18 cellular contexts compared by ENCODE assay signal in the genomic region with DNA sequence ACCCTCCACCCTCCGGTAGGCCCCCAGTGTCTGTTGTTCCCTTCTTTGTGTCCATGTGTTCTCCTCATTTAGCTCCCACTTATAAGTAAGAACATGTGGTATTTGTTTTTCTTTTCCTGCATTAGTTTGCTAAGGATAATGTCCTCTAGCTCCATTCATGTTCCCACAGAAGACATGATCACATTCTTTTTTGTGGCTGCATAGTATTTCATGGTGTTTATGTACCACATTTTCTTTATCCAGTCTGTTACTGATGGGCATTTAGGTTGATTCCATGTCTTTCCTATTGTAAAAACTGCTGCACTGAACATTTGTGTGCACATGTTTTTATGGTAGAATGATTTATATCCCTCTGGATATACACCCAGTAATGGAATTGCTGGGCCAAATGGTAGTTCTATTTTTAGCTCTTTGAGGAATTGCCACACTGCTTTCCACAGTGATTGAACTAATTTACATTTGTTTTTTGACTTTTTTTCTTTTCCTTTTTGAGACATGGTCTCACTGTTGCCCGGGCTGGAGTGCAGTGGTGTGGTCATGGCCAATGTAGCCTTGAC. TPM values are rescaled to one million over a fixed set of nuclear protein-coding genes. Genes with fewer than 3 reads are reported as not detected.
DNase-seq lines count a peak whose midpoint lies in the region; ATAC-seq and TF ChIP-seq lines count a peak whose summit lies in the region.
"Had no signal": no experiment of that assay in that cellular context is flagged by ENCODE, and none has a peak within 500 bp of the region (broad histone marks: within the 10 kb centered on the region; RNA-seq: fewer than 3 reads in every experiment).

No MANE protein-coding gene starts in this region.

- intact Hi-C loops in CD4-positive, alpha-beta T cell (cut with DNase I, micrococcal nuclease): loop anchor here in 1 of 2 experiments (10.0 kb wide), 1 partner anchor 581 kb away; a partner anchor contains a TSS
- intact Hi-C loops in heart right ventricle (cut with DNase I) (no loop called here), upper lobe of right lung (cut with DNase I) (no loop called here)

- no peak overlapping the region for H3K27ac ChIP-seq in CD4-positive, alpha-beta T cell (ENCODE audit: low read depth, low read length)
- H3K27ac ChIP-seq in DND-41 (ENCODE audit: low read length) (no peak overlapping the region), parathyroid adenoma (peak overlapping the region; percentile 25), heart right ventricle (no peak overlapping the region), upper lobe of right lung (no peak overlapping the region)
- H3K27ac ChIP-seq: GM23248, PC-9, SJSA1 had no signal

- H3K9ac ChIP-seq in DND-41 (ENCODE audit: low read depth, low read length): no peak overlapping the region
- H3K9ac ChIP-seq in parathyroid adenoma: no peak overlapping the region
- H3K9ac ChIP-seq: GM23248 had no signal

- H3K4me1 ChIP-seq in DND-41 (ENCODE audit: insufficient read depth, low read length): peaks cover 32% of the 10 kb centered on the region
- peaks cover 4% of the 10 kb centered on the region for H3K4me1 ChIP-seq in parathyroid adenoma
- peaks cover 0 to 29% (median 14%) of the 10 kb centered on the region in 9 donors for H3K4me1 ChIP-seq in heart right ventricle
- H3K4me1 ChIP-seq in upper lobe of right lung: peaks cover 6% of the 10 kb centered on the region
- H3K4me1 ChIP-seq: SJSA1 had no signal

- peaks cover 72% of the 10 kb centered on the region for H3K36me3 Mint-ChIP-seq in CD4-positive, alpha-beta T cell (ENCODE audit: low read depth)
- H3K36me3 Mint-ChIP-seq in effector memory CD8-positive, alpha-beta T cell (ENCODE audit: insufficient read depth): peaks cover 25% of the 10 kb centered on the region

- H3K27me3 ChIP-seq in CD4-positive, alpha-beta T cell (ENCODE audit: control insufficient read depth, insufficient read depth, low read length): no peaks in the 10 kb centered on the region
- H3K27me3 ChIP-seq in DND-41 (ENCODE audit: insufficient read depth, low read length, poor library complexity): no peaks in the 10 kb centered on the region
- no peaks in the 10 kb centered on the region for H3K27me3 ChIP-seq in parathyroid adenoma (ENCODE audit: control insufficient read depth, insufficient read depth, low read length)
- H3K27me3 ChIP-seq in heart right ventricle: no peaks in the 10 kb centered on the region
- no peaks in the 10 kb centered on the region for H3K27me3 ChIP-seq in upper lobe of right lung
- H3K27me3 ChIP-seq: BE2C, SJSA1 had no signal

- no peak for DNase-seq in CD4-positive, alpha-beta T cell
- DNase-seq in DND-41 (no peak), heart right ventricle (no peak), CD1c-positive myeloid dendritic cell (ENCODE audit: extremely low spot score) (no peak), upper lobe of right lung (no peak), NCI-H2107 (lab: John Stamatoyannopoulos, UW) (no peak)
- DNase-seq in effector memory CD8-positive, alpha-beta T cell: no peak
- DNase-seq: BE2C, GF-D8, GM23248, KG1, NCI-H1436, NCI-H2081, NCI-H510A, PC-9 had no signal

- CTCF ChIA-PET in CD4-positive, alpha-beta T cell (lab: Charles Lee): no interaction called here

- H3K4me1 Mint-ChIP-seq in CD4-positive, alpha-beta T cell (ENCODE audit: low read depth): peaks cover 82% of the 10 kb centered on the region
- peaks cover 37 to 62% of the 10 kb centered on the region in 2 donors for H3K4me1 Mint-ChIP-seq in effector memory CD8-positive, alpha-beta T cell (ENCODE audit: low read depth in 2 of 2)

- no peaks in the 10 kb centered on the region for H3K9me3 ChIP-seq in CD4-positive, alpha-beta T cell (ENCODE audit: control insufficient read depth, low read length)
- H3K9me3 ChIP-seq in DND-41 (ENCODE audit: insufficient read depth, low read length, severe bottlenecking) (no peaks in the 10 kb centered on the region), parathyroid adenoma (ENCODE audit: control insufficient read depth, low read length) (no peaks in the 10 kb centered on the region), heart right ventricle (peaks cover 0 to 7% (median 0%) of the 10 kb centered on the region in 11 donors), upper lobe of right lung (no peaks in the 10 kb centered on the region)
- H3K9me3 ChIP-seq: BE2C, SJSA1 had no signal

- H3K79me2 ChIP-seq in DND-41 (ENCODE audit: insufficient read depth, low read length) (peaks cover 94% of the 10 kb centered on the region), parathyroid adenoma (peaks cover 18% of the 10 kb centered on the region)

- H3K27me3 Mint-ChIP-seq in CD4-positive, alpha-beta T cell: no peaks in the 10 kb centered on the region
- no peaks in the 10 kb centered on the region for H3K27me3 Mint-ChIP-seq in effector memory CD8-positive, alpha-beta T cell

- no peak for TF ChIP-seq CTCF in CD4-positive, alpha-beta T cell (IDR thresholded peaks at IDR 0.05)
- TF ChIP-seq CTCF in DND-41 (IDR thresholded peaks at IDR 0.05; ENCODE audit: borderline replicate concordance, extremely low read depth, low read length, poor library complexity, severe bottlenecking) (no peak), parathyroid adenoma (IDR thresholded peaks at IDR 0.05) (no peak), heart right ventricle (IDR thresholded peaks at IDR 0.05) (no peak), upper lobe of right lung (IDR thresholded peaks at IDR 0.05) (no peak)

- H3K4me3 Mint-ChIP-seq in CD4-positive, alpha-beta T cell: peak overlapping the region; percentile 30
- H3K4me3 Mint-ChIP-seq in effector memory CD8-positive, alpha-beta T cell: no peak overlapping the region

- peaks cover 35% of the 10 kb centered on the region; the same call in 1 of the 2 replicates for H4K20me1 ChIP-seq in DND-41 (ENCODE audit: insufficient read depth, low read length)

- H3K4me3 ChIP-seq in DND-41 (ENCODE audit: low read depth in 1 of 2, low read length in 2 of 2): no peak overlapping the region
- H3K4me3 ChIP-seq in parathyroid adenoma (ENCODE audit: low read depth, low read length): no peak overlapping the region
- H3K4me3 ChIP-seq in heart right ventricle: no peak overlapping the region
- no peak overlapping the region for H3K4me3 ChIP-seq in upper lobe of right lung
- H3K4me3 ChIP-seq: GM23248, PC-9, SJSA1 had no signal

- peak overlapping the region; percentile 46 for H3K4me2 ChIP-seq in DND-41 (ENCODE audit: insufficient read depth, low read length)
- no peak overlapping the region for H3K4me2 ChIP-seq in parathyroid adenoma (ENCODE audit: low read length)
- H3K4me2 ChIP-seq: PC-9 had no signal

- H2AFZ ChIP-seq in DND-41 (ENCODE audit: low read depth, low read length) (no peak overlapping the region), parathyroid adenoma (no peak overlapping the region)
- H2AFZ ChIP-seq: GM23248, PC-9 had no signal

- 97 to 100% methylated on average over 2 of the region's 2 CpGs for WGBS in heart right ventricle, 2 donors

- no peaks in the 10 kb centered on the region for H3K9me3 Mint-ChIP-seq in CD4-positive, alpha-beta T cell
- H3K9me3 Mint-ChIP-seq in effector memory CD8-positive, alpha-beta T cell: peaks cover 0 to 1% of the 10 kb centered on the region in 2 donors

- peak overlapping the region; percentile 31 for H3K27ac Mint-ChIP-seq in CD4-positive, alpha-beta T cell
- H3K27ac Mint-ChIP-seq in effector memory CD8-positive, alpha-beta T cell: peak overlapping the region; percentile 47 to 86

- ATAC-seq in CD4-positive, alpha-beta T cell (ENCODE audit: poor library complexity): no peak
- ATAC-seq in DND-41 (ENCODE audit: insufficient read depth, low read depth) (no peak), heart right ventricle (no peak), upper lobe of right lung (no peak)
- ATAC-seq in effector memory CD8-positive, alpha-beta T cell (replicated peaks): no peak
- ATAC-seq: HCT116 had no signal

- POLR2A ChIA-PET in CD4-positive, alpha-beta T cell (lab: Charles Lee): interaction anchor here (0.6 to 1.7 kb wide), 3 partner anchors 10 to 406 kb away, joined by 3 read pairs; a partner anchor contains a TSS

- H3K36me3 ChIP-seq in DND-41 (ENCODE audit: insufficient read depth, low read length): peaks cover 23% of the 10 kb centered on the region
- H3K36me3 ChIP-seq in parathyroid adenoma (ENCODE audit: control insufficient read depth, insufficient read depth, low read length): no peaks in the 10 kb centered on the region
- H3K36me3 ChIP-seq in heart right ventricle: peaks cover 0 to 22% (median 0%) of the 10 kb centered on the region in 9 donors
- peaks cover 4% of the 10 kb centered on the region for H3K36me3 ChIP-seq in upper lobe of right lung
- H3K36me3 ChIP-seq: SJSA1 had no signal

RNA-seq across cellular contexts. Expression of a gene that starts 4.5 kb away (rescaled TPM):
- total RNA-seq in CD4-positive, alpha-beta T cell: 10 to 100 TPM; 60.0 to 66.0 TPM
- total RNA-seq in heart right ventricle: 10 to 100 TPM in 1 of 10 donors, 1 to 10 TPM in 9; 6.8 to 11.7 (median 8.3) TPM
- polyA plus RNA-seq in heart right ventricle: 1 to 10 TPM; 1.0 to 2.7 TPM
- total RNA-seq in upper lobe of right lung: 18.1 TPM

RNA-seq across cellular contexts. Expression of a gene that starts 16.9 kb away (rescaled TPM):
- 10 to 100 TPM; 14.2 to 14.9 TPM for total RNA-seq in CD4-positive, alpha-beta T cell
- total RNA-seq in heart right ventricle (1 to 10 TPM; 2.9 to 4.7 (median 4.1) TPM), upper lobe of right lung (11.0 TPM)
- polyA plus RNA-seq in heart right ventricle: 1 to 10 TPM; 2.9 to 9.1 TPM
